8 cellular contexts compared by ENCODE assay signal in the genomic region with DNA sequence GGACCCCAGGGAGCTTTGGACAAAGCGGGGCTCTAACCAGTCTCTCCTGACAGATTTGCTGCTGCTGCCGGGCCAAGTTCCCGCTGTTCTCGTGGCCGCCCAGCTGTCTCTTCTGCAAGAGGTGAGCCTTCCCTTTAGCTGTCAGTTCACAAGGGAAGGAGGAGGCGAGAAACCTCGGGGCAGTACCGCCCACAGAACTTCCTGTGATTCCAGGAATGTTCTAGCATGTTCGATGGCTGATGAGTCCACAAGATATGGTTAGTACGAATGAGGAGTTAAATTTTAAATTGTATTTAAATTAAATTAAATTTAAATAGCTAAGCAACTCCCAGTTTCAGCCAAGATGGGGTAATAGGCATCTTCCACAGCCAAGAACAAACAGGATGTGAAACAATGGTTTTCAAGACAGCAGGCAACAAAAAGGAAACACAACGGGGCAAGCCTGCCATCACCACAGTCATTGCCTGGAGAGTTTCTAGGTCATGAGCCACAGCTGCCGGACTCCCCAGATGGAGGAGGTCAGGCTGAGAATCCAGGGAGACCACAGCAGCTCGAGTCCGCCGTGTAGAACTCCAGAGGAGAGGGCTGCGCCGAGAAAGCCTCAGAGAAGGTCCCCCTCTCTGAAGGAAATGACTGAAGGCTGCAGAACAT. TPM values are rescaled to one million over a fixed set of nuclear protein-coding genes. Genes with fewer than 3 reads are reported as not detected.
A peak's percentile ranks its signal among the peaks of the same experiment; 100 is the strongest.
DNase-seq lines count a peak whose midpoint lies in the region; ATAC-seq, FAIRE-seq and TF ChIP-seq lines count a peak whose summit lies in the region.

No MANE protein-coding gene starts in this region.

- FAIRE-seq in D721Med (lab: Jason Lieb, UNC): no peak

- DNase-seq in G401 (ENCODE audit: low spot score) (peak; percentile 72), OCI-LY7 (ENCODE audit: low spot score) (peak; percentile 71), choroid plexus epithelial cell (ENCODE audit: low read depth) (peak; percentile 89), NCI-H1105 (lab: John Stamatoyannopoulos, UW) (no peak), SHP77 treated with DMSO at 0.1 percent for 48 hours (lab: John Stamatoyannopoulos, UW) (no peak), D721Med (ENCODE audit: insufficient read length, low spot score) (no peak)
- peak; percentile 84 for DNase-seq in natural killer cell treated with Interleukin-12 subunit alpha and Interleukin-12 subunit beta and Interleukin-15 and Interleukin-18, amount 100 ng/mL, for 72 hours (ENCODE audit: low spot score)

- no peaks in the 10 kb centered on the region for H3K9me2 ChIP-seq in OCI-LY7 (ENCODE audit: insufficient read depth, low read length)

- peaks cover 36% of the 10 kb centered on the region in 2 donors for H3K4me1 Mint-ChIP-seq in natural killer cell treated with Interleukin-12 subunit alpha and Interleukin-12 subunit beta and Interleukin-15 and Interleukin-18, amount 100 ng/mL, for 72 hours (ENCODE audit: low read depth in 2 of 2)

- peak overlapping the region; percentile 74 for H3K27ac ChIP-seq in OCI-LY7 (ENCODE audit: low read depth, low read length, poor library complexity, severe bottlenecking)

- H4K20me1 ChIP-seq in OCI-LY7 (ENCODE audit: insufficient read depth, low read length): no peaks in the 10 kb centered on the region

- no peaks in the 10 kb centered on the region for H3K9me3 Mint-ChIP-seq in natural killer cell treated with Interleukin-12 subunit alpha and Interleukin-12 subunit beta and Interleukin-15 and Interleukin-18, amount 100 ng/mL, for 72 hours

- POLR2A ChIA-PET in OCI-LY7 (lab: Charles Lee): interaction anchor here (0.5 to 2.2 kb wide), 11 partner anchors 9 to 215 kb away, joined by 3 to 11 read pairs (median 4); a partner anchor contains a TSS

- CTCF ChIA-PET in OCI-LY7 (lab: Charles Lee; ENCODE audit: unreplicated experiment): interaction anchor here (1.1 kb wide), 1 partner anchor 164 kb away, joined by 3 read pairs; no protein-coding TSS in a partner anchor

- peaks cover 12% of the 10 kb centered on the region for H3K9me3 ChIP-seq in OCI-LY7 (ENCODE audit: low read length)

- BruUV-seq in OCI-LY7 (replicated peaks; lab: Mats Ljungman, UMichigan): no TSS peak

- H3K27ac Mint-ChIP-seq in natural killer cell treated with Interleukin-12 subunit alpha and Interleukin-12 subunit beta and Interleukin-15 and Interleukin-18, amount 100 ng/mL, for 72 hours: peak overlapping the region; percentile 84 to 92

- H3K4me1 ChIP-seq in OCI-LY7 (ENCODE audit: insufficient read depth, low read length, poor library complexity, severe bottlenecking): peaks cover 37% of the 10 kb centered on the region

- ATAC-seq in GM21529 (IDR thresholded peaks at IDR 0.05; ENCODE audit: unreplicated experiment): peak; percentile 75
- ATAC-seq in natural killer cell treated with Interleukin-12 subunit alpha and Interleukin-12 subunit beta and Interleukin-15 and Interleukin-18, amount 100 ng/mL, for 72 hours: peak; percentile 76 to 86

- H3K27me3 Mint-ChIP-seq in natural killer cell treated with Interleukin-12 subunit alpha and Interleukin-12 subunit beta and Interleukin-15 and Interleukin-18, amount 100 ng/mL, for 72 hours: no peaks in the 10 kb centered on the region

- intact Hi-C loops in OCI-LY7 (cut with micrococcal nuclease; ENCODE audit: unreplicated experiment): loop anchor here (2.0 to 5.0 kb wide), 3 partner anchors 97 to 163 kb away; a partner anchor contains a TSS

- H3K4me2 ChIP-seq in OCI-LY7 (ENCODE audit: low read length): peak overlapping the region; percentile 66

- H3K36me3 ChIP-seq in OCI-LY7 (ENCODE audit: insufficient read depth, low read length): peaks cover 11% of the 10 kb centered on the region

- peak overlapping the region; percentile 87 for H3K4me3 Mint-ChIP-seq in natural killer cell treated with Interleukin-12 subunit alpha and Interleukin-12 subunit beta and Interleukin-15 and Interleukin-18, amount 100 ng/mL, for 72 hours

- in situ Hi-C loops in G401 (cut with HindIII; ENCODE audit: low sequenced_read_pairs): no loop called here

- no peak for TF ChIP-seq CTCF in OCI-LY7 (conservative IDR thresholded peaks at IDR 0.05; ENCODE audit: low read length)
- TF ChIP-seq CTCF in choroid plexus epithelial cell (conservative IDR thresholded peaks at IDR 0.05; ENCODE audit: low read depth, low read length): no peak
- no peak for TF ChIP-seq CTCF in D721Med (IDR thresholded peaks at IDR 0.05; ENCODE audit: insufficient read depth, missing control alignments)

- no peaks in the 10 kb centered on the region for H3K36me3 Mint-ChIP-seq in natural killer cell treated with Interleukin-12 subunit alpha and Interleukin-12 subunit beta and Interleukin-15 and Interleukin-18, amount 100 ng/mL, for 72 hours

- peak overlapping the region; percentile 38; the same call in 1 of the 2 replicates for H2AFZ ChIP-seq in OCI-LY7 (ENCODE audit: low read length)

- H3K79me2 ChIP-seq in OCI-LY7 (ENCODE audit: insufficient read depth, low read depth, low read length): no peaks in the 10 kb centered on the region

- peak overlapping the region; percentile 50 for H3K4me3 ChIP-seq in OCI-LY7 (ENCODE audit: low read depth, low read length, poor library complexity, severe bottlenecking)
- peak overlapping the region; percentile 3 for H3K4me3 ChIP-seq in choroid plexus epithelial cell (ENCODE audit: low read depth, low read length)

RNA-seq across cellular contexts. Expression of a gene that starts 9.5 kb away (rescaled TPM):
- 132 and 147 TPM in 2 replicates for total RNA-seq in G401 (2014; rRNA removed; shearing (Covaris generic))
- total RNA-seq in OCI-LY7 (2014; rRNA removed; shearing (Covaris generic)): 120 and 141 TPM in 2 replicates
- total RNA-seq in OCI-LY7 (2022): 255 and 263 TPM in 2 replicates
- 100 to 1,000 TPM; 239 to 382 TPM for total RNA-seq in natural killer cell treated with Interleukin-12 subunit alpha and Interleukin-12 subunit beta and Interleukin-15 and Interleukin-18, amount 100 ng/mL, for 72 hours

RNA-seq across cellular contexts. Expression of a gene that starts 35.6 kb away (rescaled TPM):
- 21.7 and 37.2 TPM in 2 replicates for total RNA-seq in G401 (2014; rRNA removed; shearing (Covaris generic))
- total RNA-seq in OCI-LY7 (2014; rRNA removed; shearing (Covaris generic)): 7.1 and 9.4 TPM in 2 replicates
- total RNA-seq in OCI-LY7 (2022): 43.8 and 48.5 TPM in 2 replicates
- total RNA-seq in natural killer cell treated with Interleukin-12 subunit alpha and Interleukin-12 subunit beta and Interleukin-15 and Interleukin-18, amount 100 ng/mL, for 72 hours: 1 to 10 TPM; 2.5 to 3.9 TPM

RNA-seq across cellular contexts. Expression of a gene that starts 47.4 kb away (rescaled TPM):
- total RNA-seq in G401 (2014; rRNA removed; shearing (Covaris generic)): 24.0 and 36.2 TPM in 2 replicates
- 390 and 478 TPM in 2 replicates for total RNA-seq in OCI-LY7 (2014; rRNA removed; shearing (Covaris generic))
- total RNA-seq in OCI-LY7 (2022): 643 and 721 TPM in 2 replicates
- 100 to 1,000 TPM in 1 of 2 donors, 10 to 100 TPM in 1; 77.5 to 364 TPM for total RNA-seq in natural killer cell treated with Interleukin-12 subunit alpha and Interleukin-12 subunit beta and Interleukin-15 and Interleukin-18, amount 100 ng/mL, for 72 hours

RNA-seq across cellular contexts. Expression of a gene that starts 54.8 kb away (rescaled TPM):
- 17.2 and 20.1 TPM in 2 replicates for total RNA-seq in G401 (2014; rRNA removed; shearing (Covaris generic))
- total RNA-seq in OCI-LY7 (2014; rRNA removed; shearing (Covaris generic)): 7.3 and 8.3 TPM in 2 replicates
- total RNA-seq in OCI-LY7 (2022): 22.3 and 23.8 TPM in 2 replicates
- total RNA-seq in natural killer cell treated with Interleukin-12 subunit alpha and Interleukin-12 subunit beta and Interleukin-15 and Interleukin-18, amount 100 ng/mL, for 72 hours: 10 to 100 TPM in 1 of 2 donors, 1 to 10 TPM in 1; 9.3 to 13.0 TPM

RNA-seq across cellular contexts. Expression of a gene that starts 59.3 kb away (rescaled TPM):
- total RNA-seq in G401 (2014; rRNA removed; shearing (Covaris generic)): 264 and 266 TPM in 2 replicates
- 59.6 and 63.7 TPM in 2 replicates for total RNA-seq in OCI-LY7 (2014; rRNA removed; shearing (Covaris generic))
- 118 and 192 TPM in 2 replicates for total RNA-seq in OCI-LY7 (2022)
- total RNA-seq in natural killer cell treated with Interleukin-12 subunit alpha and Interleukin-12 subunit beta and Interleukin-15 and Interleukin-18, amount 100 ng/mL, for 72 hours: 10 to 100 TPM in 1 of 2 donors, 1 to 10 TPM in 1; 9.6 to 10.9 TPM

Comparison
In these comparisons a context has a peak if more than half of its experiments do, and no peak if none do; other contexts are left out.
1. DNase-seq: peak in G401 (single experiment), OCI-LY7 (single experiment), choroid plexus epithelial cell (single experiment) and natural killer cell treated with Interleukin-12 subunit alpha and Interleukin-12 subunit beta and Interleukin-15 and Interleukin-18, amount 100 ng/mL, for 72 hours (single experiment); none in NCI-H1105 (single experiment), SHP77 treated with DMSO at 0.1 percent for 48 hours (single experiment) and D721Med (single experiment).